13 cellular contexts compared by ENCODE assay signal in the genomic region with DNA sequence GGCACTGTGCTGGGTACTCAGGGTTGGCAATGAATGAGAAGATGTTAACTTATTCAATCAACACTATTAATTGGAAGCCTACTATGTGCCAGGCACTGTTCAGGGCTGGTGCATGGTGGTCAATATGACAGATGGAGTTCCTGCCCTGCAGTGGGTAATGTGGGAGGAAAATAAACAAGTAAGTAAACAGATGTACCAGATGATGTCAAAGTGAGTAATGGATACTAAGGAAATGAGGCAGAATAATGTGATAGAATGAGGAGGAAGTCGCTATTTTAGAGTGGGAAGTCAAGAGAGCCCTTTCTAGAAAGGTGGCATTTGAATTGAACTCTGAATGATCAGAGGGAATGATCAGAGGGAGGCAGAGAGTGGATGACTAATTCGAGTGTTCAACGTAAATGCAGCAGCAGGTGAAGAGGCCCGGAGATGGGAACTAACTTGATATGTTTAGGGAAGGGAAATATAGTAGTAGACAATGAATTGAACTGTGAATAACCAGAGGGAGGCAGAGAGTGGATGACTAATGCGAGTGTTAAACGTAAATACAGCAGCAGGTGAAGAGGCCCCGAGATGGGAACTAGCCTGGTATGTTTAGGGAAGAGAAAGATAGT.
"Had no signal": no experiment of that assay in that cellular context is flagged by ENCODE, and none has a peak within 500 bp of the region (broad histone marks: within the 10 kb centered on the region; RNA-seq: fewer than 3 reads in every experiment).

No MANE protein-coding gene starts in this region.

- ATAC-seq: heart left ventricle; left lung; right cardiac atrium; stimulated activated memory B cell treated with anti-CD40 and anti-IgM and Interleukin-4, amounts not matched to agents 10 μg/mL and 1 μg/mL and 100 μg/mL, for 72 hours had no signal

- H3K4me1 Mint-ChIP-seq: stimulated activated memory B cell treated with anti-CD40 and anti-IgM and Interleukin-4, amounts not matched to agents 10 μg/mL and 1 μg/mL and 100 μg/mL, for 72 hours had no signal

- H3K27me3 ChIP-seq: ascending aorta, left lung, suprapubic skin had no signal

- H3K27me3 Mint-ChIP-seq: progenitor cell of endocrine pancreas, type B pancreatic cell had no signal

- H3K27ac ChIP-seq: ascending aorta, heart left ventricle, left lung, suprapubic skin had no signal

- H3K4me3 ChIP-seq: ascending aorta, heart left ventricle, left lung, suprapubic skin had no signal

- H3K4me3 Mint-ChIP-seq: activated T-helper 1 cell treated with anti-CD3 and anti-CD28 coated beads, Interleukin-12 subunit alpha, Interleukin-12 subunit beta, Interleukin-2, Interleukin-4 antibody, amounts not matched to agents 30 ng/mL and 10 ng/mL and 1 ng/mL, durations not matched to agents 14 hours and 24 hours and 36 hours; natural killer cell treated with Interleukin-12 subunit alpha and Interleukin-12 subunit beta and Interleukin-15 and Interleukin-18, amount 100 ng/mL, for 72 hours; stimulated activated memory B cell treated with anti-CD40 and anti-IgM and Interleukin-4, amounts not matched to agents 10 μg/mL and 1 μg/mL and 100 μg/mL, for 72 hours; T-helper 1 cell treated with Interleukin-12 subunit alpha and Interleukin-12 subunit beta and Interleukin-4 antibody, amounts not matched to agents 30 μg/mL and 1 μg/mL, for 36 hours; type B pancreatic cell had no signal

- DNase-seq: heart left ventricle, islet precursor cell, left lung, right cardiac atrium, small intestine had no signal

- H3K36me3 ChIP-seq: ascending aorta, heart left ventricle, left lung, suprapubic skin had no signal

- H3K9me3 Mint-ChIP-seq: activated T-helper 1 cell treated with anti-CD3 and anti-CD28 coated beads, Interleukin-12 subunit alpha, Interleukin-12 subunit beta, Interleukin-2, Interleukin-4 antibody, amounts not matched to agents 30 ng/mL and 10 ng/mL and 1 ng/mL, durations not matched to agents 14 hours and 24 hours and 36 hours; natural killer cell treated with Interleukin-12 subunit alpha and Interleukin-12 subunit beta and Interleukin-15 and Interleukin-18, amount 100 ng/mL, for 72 hours; stimulated activated memory B cell treated with anti-CD40 and anti-IgM and Interleukin-4, amounts not matched to agents 10 μg/mL and 1 μg/mL and 100 μg/mL, for 72 hours; T-helper 1 cell treated with Interleukin-12 subunit alpha and Interleukin-12 subunit beta and Interleukin-4 antibody, amounts not matched to agents 30 μg/mL and 1 μg/mL, for 36 hours; type B pancreatic cell had no signal

- H3K4me1 ChIP-seq: ascending aorta, heart left ventricle, left lung, suprapubic skin had no signal

- H3K27ac Mint-ChIP-seq: activated T-helper 1 cell treated with anti-CD3 and anti-CD28 coated beads, Interleukin-12 subunit alpha, Interleukin-12 subunit beta, Interleukin-2, Interleukin-4 antibody, amounts not matched to agents 30 ng/mL and 10 ng/mL and 1 ng/mL, durations not matched to agents 14 hours and 24 hours and 36 hours; natural killer cell treated with Interleukin-12 subunit alpha and Interleukin-12 subunit beta and Interleukin-15 and Interleukin-18, amount 100 ng/mL, for 72 hours; progenitor cell of endocrine pancreas; stimulated activated memory B cell treated with anti-CD40 and anti-IgM and Interleukin-4, amounts not matched to agents 10 μg/mL and 1 μg/mL and 100 μg/mL, for 72 hours; T-helper 1 cell treated with Interleukin-12 subunit alpha and Interleukin-12 subunit beta and Interleukin-4 antibody, amounts not matched to agents 30 μg/mL and 1 μg/mL, for 36 hours; type B pancreatic cell had no signal

- H3K9me3 ChIP-seq: ascending aorta, heart left ventricle, left lung, suprapubic skin had no signal

- H3K36me3 Mint-ChIP-seq: natural killer cell treated with Interleukin-12 subunit alpha and Interleukin-12 subunit beta and Interleukin-15 and Interleukin-18, amount 100 ng/mL, for 72 hours; stimulated activated memory B cell treated with anti-CD40 and anti-IgM and Interleukin-4, amounts not matched to agents 10 μg/mL and 1 μg/mL and 100 μg/mL, for 72 hours; type B pancreatic cell had no signal
